ENCODE assay signal across 7 cellular contexts in the genomic region with DNA sequence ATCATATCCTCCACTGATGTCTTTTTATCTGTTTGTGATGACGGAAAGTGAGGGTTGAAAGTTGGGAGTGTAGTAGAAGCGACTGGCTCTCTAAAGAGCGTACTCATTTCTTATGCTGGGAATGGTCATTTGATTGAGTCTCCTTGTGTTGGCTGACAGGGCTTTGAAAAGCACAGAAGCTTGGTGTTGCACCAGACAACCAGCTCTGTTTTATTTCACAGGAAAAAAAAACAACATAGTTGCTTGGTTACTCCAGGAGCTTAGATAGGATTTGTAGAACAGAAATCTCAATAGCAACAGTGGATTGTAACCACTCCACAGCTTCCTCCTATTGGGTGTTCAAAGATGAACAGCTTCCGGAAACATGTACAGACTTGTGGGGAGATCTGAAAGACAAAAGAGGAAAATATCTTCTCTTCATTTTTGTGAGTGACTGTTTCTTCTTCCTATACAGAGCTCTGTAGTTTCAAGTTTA. TPM values are rescaled to one million over a fixed set of nuclear protein-coding genes. Genes with fewer than 3 reads are reported as not detected.
A peak's percentile ranks its signal among the peaks of the same experiment; 100 is the strongest.
DNase-seq lines count a peak whose midpoint lies in the region; ATAC-seq, FAIRE-seq and TF ChIP-seq lines count a peak whose summit lies in the region.

No MANE protein-coding gene starts in this region.

- FAIRE-seq in GM19239 (lab: Jason Lieb, UNC), result no peak

- H3K27me3 ChIP-seq in PC-3 (ENCODE audit: low read length), result no peaks in the 10 kb centered on the region
- H3K27me3 ChIP-seq in mononuclear cell (ENCODE audit: insufficient read depth, low read length), result no peaks in the 10 kb centered on the region

- DNase-seq in GM19239 (ENCODE audit: insufficient read length, low spot score), result peak; percentile 28
- DNase-seq in PC-3, result no peak
- DNase-seq in dermis microvascular lymphatic vessel endothelial cell (ENCODE audit: low read depth in 2 of 2), result peak; percentile 62 to 72
- no peak for DNase-seq in stimulated activated CD4-positive, alpha-beta T cell treated with anti-CD3 and anti-CD28 coated beads, Interleukin-2, amount 100 ng/mL, for 48 hours
- no peak for DNase-seq in NK-92 treated with Interleukin-12 subunit alpha and Interleukin-12 subunit beta, amount 100 ng/mL, for 24 hours (lab: John Stamatoyannopoulos, UW)

- H3K27ac ChIP-seq in PC-3 (ENCODE audit: low read length), result no peak overlapping the region

- H3K4me3 ChIP-seq in PC-3 (ENCODE audit: low read length) (peak overlapping the region; percentile 89), mononuclear cell (ENCODE audit: low read length) (peak overlapping the region; percentile 80)

- H3K4me1 ChIP-seq in PC-3 (ENCODE audit: insufficient read depth, low read length) (peaks cover 21% of the 10 kb centered on the region), mononuclear cell (ENCODE audit: insufficient read depth, low read length) (peaks cover 76% of the 10 kb centered on the region)

- peak overlapping the region; percentile 94; the same call in 1 of the 2 replicates for H3K9ac ChIP-seq in PC-3 (ENCODE audit: low read length)

- H2AFZ ChIP-seq in PC-3 (ENCODE audit: low read length), result no peak overlapping the region

- no peaks in the 10 kb centered on the region for H3K9me3 ChIP-seq in PC-3 (ENCODE audit: low read length)
- no peaks in the 10 kb centered on the region for H3K9me3 ChIP-seq in mononuclear cell (ENCODE audit: low read depth, low read length)

- H3K79me2 ChIP-seq in PC-3 (ENCODE audit: low read length), result peaks cover 89% of the 10 kb centered on the region

- TF ChIP-seq CTCF in PC-3 (conservative IDR thresholded peaks at IDR 0.05; ENCODE audit: low read depth, low read length), result no peak

- H3F3A ChIP-seq in PC-3 (ENCODE audit: low read length, unreplicated experiment), result no peaks in the 10 kb centered on the region

- BruUV-seq in PC-3 (replicated peaks; lab: Mats Ljungman, UMichigan), result no TSS peak

- peaks cover 52% of the 10 kb centered on the region for H3K36me3 ChIP-seq in PC-3 (ENCODE audit: low read depth, low read length)

- H3K4me2 ChIP-seq in PC-3 (ENCODE audit: low read length), result peak overlapping the region; percentile 88

- intact Hi-C loops in PC-3 (cut with micrococcal nuclease), result no loop called here

- POLR2A ChIA-PET in PC-3 (lab: Charles Lee; ENCODE audit: unreplicated experiment), result interaction anchor here (0.5 to 1.4 kb wide), 2 partner anchors 19 to 249 kb away, joined by 14 to 16 read pairs; no protein-coding TSS in a partner anchor

- ATAC-seq in PC-3, result no peak
- ATAC-seq in HG02588 (IDR thresholded peaks at IDR 0.05; ENCODE audit: unreplicated experiment), result no peak

- no peaks in the 10 kb centered on the region for H3K9me2 ChIP-seq in PC-3 (replicated peaks; ENCODE audit: low read length)

- CTCF ChIA-PET in PC-3 (lab: Charles Lee), result interaction anchor here (0.6 kb wide), 1 partner anchor 22 kb away, joined by 6 read pairs; no protein-coding TSS in a partner anchor

- peaks cover 70% of the 10 kb centered on the region for H4K20me1 ChIP-seq in PC-3 (ENCODE audit: low read length)

RNA-seq across cellular contexts. Expression of a gene that starts 2.7 kb away (rescaled TPM):
- total RNA-seq in PC-3 (2014; rRNA removed) (79.3 and 119 TPM in 2 replicates), dermis microvascular lymphatic vessel endothelial cell (19.6 and 21.5 TPM in 2 replicates), mononuclear cell (76.4 TPM)

RNA-seq across cellular contexts. Expression of a gene that starts 19.4 kb away (rescaled TPM):
- total RNA-seq in PC-3 (2014; rRNA removed) (152 and 164 TPM in 2 replicates), dermis microvascular lymphatic vessel endothelial cell (122 and 162 TPM in 2 replicates), mononuclear cell (112 TPM)

RNA-seq across cellular contexts. Expression of a gene that starts 26.1 kb away (rescaled TPM):
- total RNA-seq in PC-3 (2014; rRNA removed) (43.8 and 56.8 TPM in 2 replicates), dermis microvascular lymphatic vessel endothelial cell (28.0 and 34.6 TPM in 2 replicates), mononuclear cell (10.7 TPM)

RNA-seq across cellular contexts. Expression of a gene that starts 26.3 kb away (rescaled TPM):
- 0.69 TPM in 1 of 2 replicates, not detected in the other for total RNA-seq in PC-3 (2014; rRNA removed)
- total RNA-seq in dermis microvascular lymphatic vessel endothelial cell, result 0.13 TPM in 2 replicates
- total RNA-seq in mononuclear cell, result 0.21 TPM

RNA-seq across cellular contexts. Expression of a gene that starts 50.7 kb away (rescaled TPM):
- 9.4 and 11.8 TPM in 2 replicates for total RNA-seq in PC-3 (2014; rRNA removed)
- total RNA-seq in dermis microvascular lymphatic vessel endothelial cell, result 13.4 and 45.5 TPM in 2 replicates
- 14.5 TPM for total RNA-seq in mononuclear cell

Comparison
In these comparisons a context has a peak if more than half of its experiments do, and no peak if none do; other contexts are left out.
1. DNase-seq: peak in GM19239 (single experiment) and dermis microvascular lymphatic vessel endothelial cell (2 of 2); none in PC-3 (single experiment), stimulated activated CD4-positive, alpha-beta T cell treated with anti-CD3 and anti-CD28 coated beads, Interleukin-2, amount 100 ng/mL, for 48 hours (0 of 2) and NK-92 treated with Interleukin-12 subunit alpha and Interleukin-12 subunit beta, amount 100 ng/mL, for 24 hours (single experiment).